ENCODE assay signal across 20 cellular contexts in the genomic region with DNA sequence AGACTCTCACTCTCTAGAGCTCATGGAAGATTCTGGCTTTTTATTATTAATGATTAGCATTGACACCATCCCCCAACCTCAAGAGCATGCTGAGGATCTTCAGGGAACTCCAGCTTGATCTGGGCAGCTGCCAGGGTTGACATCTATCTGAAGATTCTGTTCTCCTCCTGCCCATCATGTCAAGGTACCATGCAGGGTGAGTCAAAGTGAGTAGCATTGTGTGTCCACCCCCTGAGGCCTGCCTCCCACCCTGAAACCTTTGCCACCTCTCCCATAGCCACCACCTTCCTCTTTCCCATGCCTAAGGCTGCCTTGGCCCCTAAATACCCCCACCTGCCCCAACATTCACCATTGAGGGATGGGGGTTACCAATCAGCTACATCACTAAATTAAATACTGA.
DNase-seq lines count a peak whose midpoint lies in the region; ATAC-seq and TF ChIP-seq lines count a peak whose summit lies in the region.
"Had no signal": no experiment of that assay in that cellular context is flagged by ENCODE, and none has a peak within 500 bp of the region (broad histone marks: within the 10 kb centered on the region; RNA-seq: fewer than 3 reads in every experiment).

No MANE protein-coding gene starts in this region.

- no peaks in the 10 kb centered on the region for H3K36me3 ChIP-seq in right atrium auricular region
- H3K36me3 ChIP-seq in heart right ventricle = no peaks in the 10 kb centered on the region
- H3K36me3 ChIP-seq in skeletal muscle tissue (ENCODE audit: control insufficient read depth in 3 of 3, insufficient read depth in 3 of 3, low read length in 3 of 3) = no peaks in the 10 kb centered on the region
- H3K36me3 ChIP-seq: BLaER1 treated with 17β-estradiol and CSF1 and Interleukin-3, amounts not matched to agents 10 nM and 100 nM had no signal

- peak; percentile 11 for ATAC-seq in Right ventricle myocardium superior (ENCODE audit: poor library complexity)
- peak in 3 of 8 donors; percentile 8 to 56 (median 56) for ATAC-seq in heart right ventricle
- no peak for ATAC-seq in right cardiac atrium
- ATAC-seq in left ventricle myocardium superior = peak; percentile 35
- ATAC-seq in left cardiac atrium = no peak
- ATAC-seq in GM19463 (IDR thresholded peaks at IDR 0.05; ENCODE audit: unreplicated experiment) = no peak
- ATAC-seq: A549; CD8-positive, alpha-beta T cell; GM12878 had no signal

- H3K27me3 ChIP-seq in right atrium auricular region (no peaks in the 10 kb centered on the region), heart right ventricle (no peaks in the 10 kb centered on the region), right cardiac atrium (ENCODE audit: control insufficient read depth, insufficient read depth) (no peaks in the 10 kb centered on the region), skeletal muscle tissue (ENCODE audit: control insufficient read depth in 3 of 3, insufficient read depth in 3 of 3, low read length in 3 of 3) (peaks cover 0 to 4% (median 0%) of the 10 kb centered on the region in 3 donors)
- H3K27me3 ChIP-seq: BLaER1 treated with 17β-estradiol and CSF1 and Interleukin-3, amounts not matched to agents 10 nM and 100 nM had no signal

- intact Hi-C loops in Right ventricle myocardium superior (cut with DNase I) (no loop called here), heart right ventricle (cut with DNase I) (no loop called here), right cardiac atrium (cut with DNase I) (no loop called here), left ventricle myocardium superior (cut with micrococcal nuclease) (loop anchor here (10.0 kb wide), 1 partner anchor 79 kb away; no protein-coding TSS in a partner anchor), left cardiac atrium (cut with DNase I) (no loop called here)

- H3K9me3 ChIP-seq in right atrium auricular region (no peaks in the 10 kb centered on the region), heart right ventricle (no peaks in the 10 kb centered on the region), right cardiac atrium (ENCODE audit: control insufficient read depth, low read length) (no peaks in the 10 kb centered on the region), skeletal muscle tissue (ENCODE audit: control insufficient read depth in 3 of 3, low read length in 3 of 3) (no peaks in the 10 kb centered on the region)
- H3K9me3 ChIP-seq: A549; BLaER1 treated with 17β-estradiol and CSF1 and Interleukin-3, amounts not matched to agents 10 nM and 100 nM; Caco-2 had no signal

- H3K27ac ChIP-seq in right atrium auricular region (no peak overlapping the region), heart right ventricle (peak overlapping the region in 6 of 10 donors; percentile 34 to 75 (median 60)), right cardiac atrium (ENCODE audit: low read length) (no peak overlapping the region), skeletal muscle tissue (ENCODE audit: low read depth, low read length) (no peak overlapping the region)
- H3K27ac ChIP-seq: 22Rv1; A549; BLaER1 treated with 17β-estradiol and CSF1 and Interleukin-3, amounts not matched to agents 10 nM and 100 nM; C4-2B had no signal

- DNase-seq in Right ventricle myocardium superior (no peak), right atrium auricular region (ENCODE audit: low spot score) (no peak), heart right ventricle (no peak), right cardiac atrium (no peak), left ventricle myocardium superior (no peak), left cardiac atrium (no peak)
- DNase-seq: AML-193; Caco-2; Calu3; CD4-positive, alpha-beta T cell; CD8-positive, alpha-beta T cell; DMS79 treated with DMSO at 0.1 percent for 48 hours; GDM1 had no signal

- TF ChIP-seq CTCF in right atrium auricular region (IDR thresholded peaks at IDR 0.05) (no peak), heart right ventricle (IDR thresholded peaks at IDR 0.05) (no peak)

- no peak overlapping the region for H3K4me3 ChIP-seq in right atrium auricular region
- H3K4me3 ChIP-seq in heart right ventricle = peak overlapping the region in 6 of 10 donors; percentile 12 to 35 (median 28)
- H3K4me3 ChIP-seq in right cardiac atrium (ENCODE audit: low read length) = no peak overlapping the region
- peak overlapping the region in 2 of 3 donors; percentile 1 to 33 for H3K4me3 ChIP-seq in skeletal muscle tissue (ENCODE audit: low read length in 3 of 3)
- H3K4me3 ChIP-seq: A549; BLaER1 treated with 17β-estradiol and CSF1 and Interleukin-3, amounts not matched to agents 10 nM and 100 nM; GM12878 had no signal

- H3K9ac ChIP-seq in skeletal muscle tissue (ENCODE audit: low read depth in 1 of 3, low read length in 3 of 3) = no peak overlapping the region
- H3K9ac ChIP-seq: BLaER1 treated with 17β-estradiol and CSF1 and Interleukin-3, amounts not matched to agents 10 nM and 100 nM had no signal

- H3K4me1 ChIP-seq in right atrium auricular region (peaks cover 0 to 10% of the 10 kb centered on the region in 2 donors), heart right ventricle (peaks cover 0 to 30% (median 3%) of the 10 kb centered on the region in 9 donors), right cardiac atrium (ENCODE audit: control insufficient read depth, insufficient read depth, low read length) (peaks cover 5% of the 10 kb centered on the region), skeletal muscle tissue (ENCODE audit: control insufficient read depth in 3 of 3, insufficient read depth in 3 of 3, low read length in 3 of 3) (peaks cover 5 to 9% (median 6%) of the 10 kb centered on the region in 3 donors)
- H3K4me1 ChIP-seq: A549, Caco-2 had no signal

Comparison
In these comparisons a context has a peak if more than half of its experiments do, and no peak if none do; other contexts are left out.
1. ATAC-seq: peak in Right ventricle myocardium superior (single experiment) and left ventricle myocardium superior (single experiment); none in right cardiac atrium (0 of 2), left cardiac atrium (0 of 2) and GM19463 (single experiment).
2. H3K27ac ChIP-seq: peak in heart right ventricle (6 of 10); none in right atrium auricular region (0 of 2), right cardiac atrium (single experiment) and skeletal muscle tissue (single experiment).
3. H3K4me3 ChIP-seq: peak in heart right ventricle (6 of 10) and skeletal muscle tissue (2 of 3); none in right atrium auricular region (0 of 2) and right cardiac atrium (single experiment).